ENCODE assay signal across 18 cellular contexts in genomic region chr1:55037733-55038551, GRCh38. TPM values are rescaled to one million over a fixed set of nuclear protein-coding genes. Genes with fewer than 3 reads are reported as not detected.
DNase-seq lines count a peak whose midpoint lies in the region; ATAC-seq and TF ChIP-seq lines count a peak whose summit lies in the region.
"Had no signal": no experiment of that assay in that cellular context is flagged by ENCODE, and none has a peak within 500 bp of the region (broad histone marks: within the 10 kb centered on the region; RNA-seq: fewer than 3 reads in every experiment).

No MANE protein-coding gene starts in this region.

- H3K79me2 ChIP-seq in HCT116 (ENCODE audit: insufficient read depth, low read length) = peaks cover 6% of the 10 kb centered on the region; the same call in 1 of the 2 replicates

- H3K4me3 ChIP-seq in HCT116 (replicated peaks in 1 of 2; ENCODE audit: low read depth in 1 of 2, low read length in 2 of 2) (no peak overlapping the region), RWPE2 (ENCODE audit: severe bottlenecking) (no peak overlapping the region), right lobe of liver (no peak overlapping the region), mucosa of descending colon (no peak overlapping the region)
- H3K4me3 ChIP-seq: PC-9 had no signal

- H3K9me2 ChIP-seq in HCT116 (ENCODE audit: insufficient read depth) = no peaks in the 10 kb centered on the region

- H3K27ac ChIP-seq in HCT116 (ENCODE audit: low read depth, low read length) = no peak overlapping the region
- H3K27ac ChIP-seq in RWPE2 (ENCODE audit: poor library complexity, severe bottlenecking) = peak overlapping the region; percentile 76
- peak overlapping the region in 2 of 3 donors; percentile 88 for H3K27ac ChIP-seq in right lobe of liver
- H3K27ac ChIP-seq: HL-60, PC-9, SK-N-MC had no signal

- H3K9me3 ChIP-seq in HCT116 (ENCODE audit: control insufficient read depth in 1 of 2, insufficient read depth in 1 of 2, low read depth in 1 of 2, low read length in 2 of 2) (no peaks in the 10 kb centered on the region), RWPE2 (ENCODE audit: severe bottlenecking) (no peaks in the 10 kb centered on the region), right lobe of liver (no peaks in the 10 kb centered on the region), mucosa of descending colon (no peaks in the 10 kb centered on the region)

- DNase-seq in HCT116 (ENCODE audit: low read depth, low spot score) (no peak), RWPE2 (ENCODE audit: low spot score) (no peak), right lobe of liver (peak in 1 of 3 donors; percentile 42), mucosa of descending colon (no peak), activated gamma-delta T cell treated with Interleukin-2 at 50 U/mL for 16 hours (no peak), NCI-H146 (lab: John Stamatoyannopoulos, UW) (no peak)
- DNase-seq in stimulated activated naive B cell treated with anti-CD40 and anti-IgM and Interleukin-4, amounts not matched to agents 10 μg/mL and 1 μg/mL and 100 μg/mL, for 72 hours = no peak
- DNase-seq: DMS79 treated with DMSO at 0.1 percent for 48 hours, MV-4-11, NCI-H1417, NCI-H2029, NCI-H2171, NCI-H774, PC-9, T-cell had no signal

- peaks cover 0 to 1% of the 10 kb centered on the region in 2 donors for H3K36me3 Mint-ChIP-seq in stimulated activated naive B cell treated with anti-CD40 and anti-IgM and Interleukin-4, amounts not matched to agents 10 μg/mL and 1 μg/mL and 100 μg/mL, for 72 hours
- H3K36me3 Mint-ChIP-seq: T-cell had no signal

- RAD21 ChIA-PET in HCT116 (lab: Charles Lee; ENCODE audit: low non-redundant PET in 1 of 2, low total read pairs in 2 of 2, uncharacterized antibody in 2 of 2, unreplicated experiment in 2 of 2) = no interaction called here

- no peak for TF ChIP-seq RAD21 in HCT116 (IDR thresholded peaks at IDR 0.05; ENCODE audit: low read depth)

- H3K36me3 ChIP-seq in HCT116 (ENCODE audit: control insufficient read depth in 1 of 2, insufficient read depth in 2 of 2, low read length in 2 of 2) = no peaks in the 10 kb centered on the region
- H3K36me3 ChIP-seq in RWPE2 (ENCODE audit: low read depth) = peaks cover 21% of the 10 kb centered on the region
- H3K36me3 ChIP-seq in right lobe of liver = peaks cover 0 to 2% (median 0%) of the 10 kb centered on the region in 4 donors
- H3K36me3 ChIP-seq in mucosa of descending colon (ENCODE audit: low read depth) = no peaks in the 10 kb centered on the region

- H3K4me2 ChIP-seq in HCT116 (ENCODE audit: low read length) = 0 out of 2 replicates have a peak overlapping the region, but pooled peaks have one; percentile 97

- BruUV-seq in HCT116 (replicated peaks; lab: Mats Ljungman, UMichigan) = no TSS peak

- no peak overlapping the region for H3K9ac ChIP-seq in HCT116 (ENCODE audit: low read length)

- H3K4me1 Mint-ChIP-seq in stimulated activated naive B cell treated with anti-CD40 and anti-IgM and Interleukin-4, amounts not matched to agents 10 μg/mL and 1 μg/mL and 100 μg/mL, for 72 hours = peaks cover 9 to 13% of the 10 kb centered on the region in 2 donors

- H3K4me1 ChIP-seq in HCT116 (ENCODE audit: control insufficient read depth in 1 of 2, insufficient read depth in 2 of 2, low read length in 2 of 2) = peaks cover 14 to 46% of the 10 kb centered on the region in 2 experiments; a peak in 3 of 4 replicates
- H3K4me1 ChIP-seq in RWPE2 (ENCODE audit: insufficient read depth, poor library complexity, severe bottlenecking) = peaks cover 20% of the 10 kb centered on the region
- peaks cover 0 to 63% (median 24%) of the 10 kb centered on the region in 4 donors for H3K4me1 ChIP-seq in right lobe of liver
- H3K4me1 ChIP-seq in mucosa of descending colon (ENCODE audit: low read depth) = peaks cover 15% of the 10 kb centered on the region

- H3K9me3 Mint-ChIP-seq in stimulated activated naive B cell treated with anti-CD40 and anti-IgM and Interleukin-4, amounts not matched to agents 10 μg/mL and 1 μg/mL and 100 μg/mL, for 72 hours = peaks cover 3 to 4% of the 10 kb centered on the region in 2 donors
- H3K9me3 Mint-ChIP-seq: T-cell had no signal

- WGBS in right lobe of liver (ENCODE audit: insufficient coverage, low coverage, low lambda C conversion rate, missing lambda C conversion rate) = 51% methylated on average over 7 of the region's 8 CpGs

- POLR2A ChIA-PET in HCT116 (lab: Charles Lee) = no interaction called here

- H2AFZ ChIP-seq in HCT116 (ENCODE audit: low read depth, low read length, poor library complexity, severe bottlenecking) = no peak overlapping the region

- ATAC-seq in HCT116 (no peak), RWPE2 (ENCODE audit: low read depth) (no peak), right lobe of liver (no peak), mucosa of descending colon (no peak)
- ATAC-seq in stimulated activated naive B cell treated with anti-CD40 and anti-IgM and Interleukin-4, amounts not matched to agents 10 μg/mL and 1 μg/mL and 100 μg/mL, for 72 hours (replicated peaks) = peak; percentile 53 to 59
- no peak for ATAC-seq in activated CD4-positive, CD25-positive, alpha-beta regulatory T cell treated with anti-CD3 and anti-CD28 coated beads, Interleukin-2, amount 50 U/mL, for 24 hours
- ATAC-seq: T-cell had no signal

- intact Hi-C loops in HCT116 (cut with micrococcal nuclease) (no loop called here), right lobe of liver (cut with DNase I) (no loop called here), mucosa of descending colon (cut with DNase I, micrococcal nuclease) (no loop called here)

- H3K27me3 ChIP-seq in HCT116 (ENCODE audit: insufficient read depth, low read length) (no peaks in the 10 kb centered on the region), RWPE2 (ENCODE audit: insufficient read depth, poor library complexity, severe bottlenecking) (no peaks in the 10 kb centered on the region), right lobe of liver (no peaks in the 10 kb centered on the region)

- no peak overlapping the region for H3K27ac Mint-ChIP-seq in stimulated activated naive B cell treated with anti-CD40 and anti-IgM and Interleukin-4, amounts not matched to agents 10 μg/mL and 1 μg/mL and 100 μg/mL, for 72 hours
- H3K27ac Mint-ChIP-seq: T-cell had no signal

- H3K4me3 Mint-ChIP-seq in stimulated activated naive B cell treated with anti-CD40 and anti-IgM and Interleukin-4, amounts not matched to agents 10 μg/mL and 1 μg/mL and 100 μg/mL, for 72 hours = no peak overlapping the region
- H3K4me3 Mint-ChIP-seq: T-cell had no signal

- TF ChIP-seq CTCF in HCT116 (IDR thresholded peaks at IDR 0.05 in 2 of 3, conservative IDR thresholded peaks at IDR 0.05 in 1 of 3; ENCODE audit: borderline replicate concordance in 1 of 3, insufficient read depth in 1 of 3, low read depth in 2 of 3, low read length in 2 of 3) (no peak), RWPE2 (IDR thresholded peaks at IDR 0.05; ENCODE audit: poor library complexity, severe bottlenecking) (no peak), right lobe of liver (IDR thresholded peaks at IDR 0.05) (no peak), mucosa of descending colon (IDR thresholded peaks at IDR 0.05) (no peak)

- CTCF ChIA-PET in HCT116 (lab: Charles Lee) = interaction anchor here (0.5 kb wide), 1 partner anchor 417 kb away, joined by 4 read pairs; no protein-coding TSS in a partner anchor

- peaks cover 61 to 86% of the 10 kb centered on the region in 2 donors for H3K27me3 Mint-ChIP-seq in stimulated activated naive B cell treated with anti-CD40 and anti-IgM and Interleukin-4, amounts not matched to agents 10 μg/mL and 1 μg/mL and 100 μg/mL, for 72 hours

- H4K20me1 ChIP-seq in HCT116 (ENCODE audit: insufficient read depth) = no peaks in the 10 kb centered on the region

- no peak for TF ChIP-seq POLR2A in HCT116 (IDR thresholded peaks at IDR 0.05; ENCODE audit: borderline replicate concordance, extremely low read depth, insufficient read depth, insufficient read length)
- no peak for TF ChIP-seq POLR2A in right lobe of liver (IDR thresholded peaks at IDR 0.05)

TF ChIP-seq in HCT116, 20 proteins besides CTCF, POLR2A, EP300 and RAD21:
- TF ChIP-seq EZH2phosphoT487 (IDR thresholded peaks at IDR 0.05; ENCODE audit: borderline replicate concordance) = no peak

RNA-seq across cellular contexts. Expression of gene PCSK9, which starts 1.4 kb away (rescaled TPM):
- total RNA-seq in HCT116 (2021; ENCODE audit: unreplicated experiment) = 39.6 TPM
- 44.4 and 54.6 TPM in 2 replicates for polyA plus RNA-seq in HCT116 (2012)
- 10 to 100 TPM; 16.4 to 41.4 (median 31.3) TPM for total RNA-seq in right lobe of liver
- 10 to 100 TPM in 1 of 3 donors, 1 to 10 TPM in 2; 3.6 to 14.1 (median 9.2) TPM for total RNA-seq in mucosa of descending colon

RNA-seq across cellular contexts. Expression of gene BSND, which starts 39.2 kb away (rescaled TPM):
- not detected for total RNA-seq in HCT116 (2021; ENCODE audit: unreplicated experiment)
- not detected in 2 replicates for polyA plus RNA-seq in HCT116 (2012)
- total RNA-seq in right lobe of liver = not detected
- total RNA-seq in mucosa of descending colon = not detected
- total RNA-seq: T-cell had no signal

RNA-seq across cellular contexts. Expression of gene TMEM61, which starts 57.5 kb away (rescaled TPM):
- total RNA-seq in HCT116 (2021; ENCODE audit: unreplicated experiment) (4.4 TPM), right lobe of liver (under 1 TPM in 2 of 6 experiments, not detected in 4; 0.20 to 0.31 TPM), mucosa of descending colon (10 to 100 TPM in 1 of 3 donors, 1 to 10 TPM in 2; 4.9 to 17.9 (median 8.5) TPM)
- 6.1 and 6.5 TPM in 2 replicates for polyA plus RNA-seq in HCT116 (2012)
- total RNA-seq: T-cell had no signal

Comparison
In these comparisons a context has a peak if more than half of its experiments do, and no peak if none do; other contexts are left out.
1. ATAC-seq: peak in stimulated activated naive B cell treated with anti-CD40 and anti-IgM and Interleukin-4, amounts not matched to agents 10 μg/mL and 1 μg/mL and 100 μg/mL, for 72 hours (2 of 2); none in HCT116 (single experiment), RWPE2 (single experiment), right lobe of liver (0 of 4), mucosa of descending colon (single experiment) and activated CD4-positive, CD25-positive, alpha-beta regulatory T cell treated with anti-CD3 and anti-CD28 coated beads, Interleukin-2, amount 50 U/mL, for 24 hours (0 of 2).